ENCODE assay signal across 1 cellular context in the genomic region with DNA sequence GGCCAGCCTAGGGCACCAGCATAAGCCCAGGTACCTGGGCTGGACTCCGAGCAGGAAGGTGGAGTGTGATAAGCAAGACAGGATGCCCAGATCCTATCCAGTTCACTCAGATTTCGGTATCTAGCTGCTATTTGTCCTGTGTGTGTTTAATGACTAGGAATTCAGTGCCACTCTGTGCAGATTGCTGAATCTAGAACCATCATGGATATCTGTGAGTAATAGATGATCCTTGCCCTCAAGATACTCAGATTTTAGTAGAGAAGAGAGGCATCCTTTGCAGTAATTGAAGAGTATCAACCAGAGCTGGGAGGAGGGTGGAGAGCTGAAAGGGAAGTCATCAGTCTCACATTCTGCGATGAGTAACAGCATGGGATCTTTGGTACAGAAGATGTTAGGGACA.
TF ChIP-seq lines count a peak whose summit lies in the region.

No MANE protein-coding gene starts in this region.

TF ChIP-seq in H1, 55 proteins besides CTCF, POLR2A, EP300 and RAD21 (continued from another document):
- no peak for TF ChIP-seq ATF2 (IDR thresholded peaks at IDR 0.05; ENCODE audit: low read length)
- no peak for TF ChIP-seq RBBP5 (IDR thresholded peaks at IDR 0.05; ENCODE audit: borderline replicate concordance, low read depth, low read length)
- no peak for TF ChIP-seq BCL11A (IDR thresholded peaks at IDR 0.05; ENCODE audit: low read depth in 2 of 2, low read length in 2 of 2)
- TF ChIP-seq RFX5 (IDR thresholded peaks at IDR 0.05; ENCODE audit: borderline replicate concordance, low read depth, low read length): no peak
- TF ChIP-seq, protein P1, sequence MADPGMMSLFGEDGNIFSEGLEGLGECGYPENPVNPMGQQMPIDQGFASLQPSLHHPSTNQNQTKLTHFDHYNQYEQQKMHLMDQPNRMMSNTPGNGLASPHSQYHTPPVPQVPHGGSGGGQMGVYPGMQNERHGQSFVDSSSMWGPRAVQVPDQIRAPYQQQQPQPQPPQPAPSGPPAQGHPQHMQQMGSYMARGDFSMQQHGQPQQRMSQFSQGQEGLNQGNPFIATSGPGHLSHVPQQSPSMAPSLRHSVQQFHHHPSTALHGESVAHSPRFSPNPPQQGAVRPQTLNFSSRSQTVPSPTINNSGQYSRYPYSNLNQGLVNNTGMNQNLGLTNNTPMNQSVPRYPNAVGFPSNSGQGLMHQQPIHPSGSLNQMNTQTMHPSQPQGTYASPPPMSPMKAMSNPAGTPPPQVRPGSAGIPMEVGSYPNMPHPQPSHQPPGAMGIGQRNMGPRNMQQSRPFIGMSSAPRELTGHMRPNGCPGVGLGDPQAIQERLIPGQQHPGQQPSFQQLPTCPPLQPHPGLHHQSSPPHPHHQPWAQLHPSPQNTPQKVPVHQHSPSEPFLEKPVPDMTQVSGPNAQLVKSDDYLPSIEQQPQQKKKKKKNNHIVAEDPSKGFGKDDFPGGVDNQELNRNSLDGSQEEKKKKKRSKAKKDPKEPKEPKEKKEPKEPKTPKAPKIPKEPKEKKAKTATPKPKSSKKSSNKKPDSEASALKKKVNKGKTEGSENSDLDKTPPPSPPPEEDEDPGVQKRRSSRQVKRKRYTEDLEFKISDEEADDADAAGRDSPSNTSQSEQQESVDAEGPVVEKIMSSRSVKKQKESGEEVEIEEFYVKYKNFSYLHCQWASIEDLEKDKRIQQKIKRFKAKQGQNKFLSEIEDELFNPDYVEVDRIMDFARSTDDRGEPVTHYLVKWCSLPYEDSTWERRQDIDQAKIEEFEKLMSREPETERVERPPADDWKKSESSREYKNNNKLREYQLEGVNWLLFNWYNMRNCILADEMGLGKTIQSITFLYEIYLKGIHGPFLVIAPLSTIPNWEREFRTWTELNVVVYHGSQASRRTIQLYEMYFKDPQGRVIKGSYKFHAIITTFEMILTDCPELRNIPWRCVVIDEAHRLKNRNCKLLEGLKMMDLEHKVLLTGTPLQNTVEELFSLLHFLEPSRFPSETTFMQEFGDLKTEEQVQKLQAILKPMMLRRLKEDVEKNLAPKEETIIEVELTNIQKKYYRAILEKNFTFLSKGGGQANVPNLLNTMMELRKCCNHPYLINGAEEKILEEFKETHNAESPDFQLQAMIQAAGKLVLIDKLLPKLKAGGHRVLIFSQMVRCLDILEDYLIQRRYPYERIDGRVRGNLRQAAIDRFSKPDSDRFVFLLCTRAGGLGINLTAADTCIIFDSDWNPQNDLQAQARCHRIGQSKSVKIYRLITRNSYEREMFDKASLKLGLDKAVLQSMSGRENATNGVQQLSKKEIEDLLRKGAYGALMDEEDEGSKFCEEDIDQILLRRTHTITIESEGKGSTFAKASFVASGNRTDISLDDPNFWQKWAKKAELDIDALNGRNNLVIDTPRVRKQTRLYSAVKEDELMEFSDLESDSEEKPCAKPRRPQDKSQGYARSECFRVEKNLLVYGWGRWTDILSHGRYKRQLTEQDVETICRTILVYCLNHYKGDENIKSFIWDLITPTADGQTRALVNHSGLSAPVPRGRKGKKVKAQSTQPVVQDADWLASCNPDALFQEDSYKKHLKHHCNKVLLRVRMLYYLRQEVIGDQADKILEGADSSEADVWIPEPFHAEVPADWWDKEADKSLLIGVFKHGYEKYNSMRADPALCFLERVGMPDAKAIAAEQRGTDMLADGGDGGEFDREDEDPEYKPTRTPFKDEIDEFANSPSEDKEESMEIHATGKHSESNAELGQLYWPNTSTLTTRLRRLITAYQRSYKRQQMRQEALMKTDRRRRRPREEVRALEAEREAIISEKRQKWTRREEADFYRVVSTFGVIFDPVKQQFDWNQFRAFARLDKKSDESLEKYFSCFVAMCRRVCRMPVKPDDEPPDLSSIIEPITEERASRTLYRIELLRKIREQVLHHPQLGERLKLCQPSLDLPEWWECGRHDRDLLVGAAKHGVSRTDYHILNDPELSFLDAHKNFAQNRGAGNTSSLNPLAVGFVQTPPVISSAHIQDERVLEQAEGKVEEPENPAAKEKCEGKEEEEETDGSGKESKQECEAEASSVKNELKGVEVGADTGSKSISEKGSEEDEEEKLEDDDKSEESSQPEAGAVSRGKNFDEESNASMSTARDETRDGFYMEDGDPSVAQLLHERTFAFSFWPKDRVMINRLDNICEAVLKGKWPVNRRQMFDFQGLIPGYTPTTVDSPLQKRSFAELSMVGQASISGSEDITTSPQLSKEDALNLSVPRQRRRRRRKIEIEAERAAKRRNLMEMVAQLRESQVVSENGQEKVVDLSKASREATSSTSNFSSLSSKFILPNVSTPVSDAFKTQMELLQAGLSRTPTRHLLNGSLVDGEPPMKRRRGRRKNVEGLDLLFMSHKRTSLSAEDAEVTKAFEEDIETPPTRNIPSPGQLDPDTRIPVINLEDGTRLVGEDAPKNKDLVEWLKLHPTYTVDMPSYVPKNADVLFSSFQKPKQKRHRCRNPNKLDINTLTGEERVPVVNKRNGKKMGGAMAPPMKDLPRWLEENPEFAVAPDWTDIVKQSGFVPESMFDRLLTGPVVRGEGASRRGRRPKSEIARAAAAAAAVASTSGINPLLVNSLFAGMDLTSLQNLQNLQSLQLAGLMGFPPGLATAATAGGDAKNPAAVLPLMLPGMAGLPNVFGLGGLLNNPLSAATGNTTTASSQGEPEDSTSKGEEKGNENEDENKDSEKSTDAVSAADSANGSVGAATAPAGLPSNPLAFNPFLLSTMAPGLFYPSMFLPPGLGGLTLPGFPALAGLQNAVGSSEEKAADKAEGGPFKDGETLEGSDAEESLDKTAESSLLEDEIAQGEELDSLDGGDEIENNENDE (IDR thresholded peaks at IDR 0.05; ENCODE audit: insufficient replicate concordance, low read length): no peak
- no peak for TF ChIP-seq RXRA (IDR thresholded peaks at IDR 0.05; ENCODE audit: insufficient read depth, low read depth, low read length)
